21 cellular contexts compared by ENCODE assay signal in the genomic region with DNA sequence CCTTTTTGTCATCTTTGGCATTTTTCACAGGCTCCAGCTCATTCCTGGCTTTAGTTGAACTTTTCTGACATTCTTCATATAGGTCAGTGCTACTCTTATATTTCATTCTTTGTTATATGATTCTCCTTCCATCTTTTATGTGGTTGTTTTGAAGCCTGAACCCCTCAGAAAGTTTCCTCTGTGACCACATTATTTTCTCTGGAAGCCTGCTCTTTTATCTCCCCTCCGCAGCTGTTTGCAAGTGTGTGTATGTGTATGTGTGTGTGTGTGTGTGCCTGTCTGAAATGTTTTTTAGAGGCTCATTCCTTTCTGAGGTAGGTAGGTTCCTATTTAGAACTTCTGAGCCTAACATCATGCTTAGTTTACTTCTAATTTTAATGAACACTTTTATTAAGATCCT. TPM values are rescaled to one million over a fixed set of nuclear protein-coding genes. Genes with fewer than 3 reads are reported as not detected.
DNase-seq lines count a peak whose midpoint lies in the region; ATAC-seq, FAIRE-seq and TF ChIP-seq lines count a peak whose summit lies in the region.
"Had no signal": no experiment of that assay in that cellular context is flagged by ENCODE, and none has a peak within 500 bp of the region (broad histone marks: within the 10 kb centered on the region; RNA-seq: fewer than 3 reads in every experiment).

No MANE protein-coding gene starts in this region.

- H3K27me3 ChIP-seq in K562 (ENCODE audit: control insufficient read depth in 2 of 2, insufficient read depth in 2 of 2, low read length in 2 of 2): no peaks in the 10 kb centered on the region

- no TSS peak for BruUV-seq in K562 (replicated peaks; lab: Mats Ljungman, UMichigan)

- TF ChIP-seq EP300 in K562 (IDR thresholded peaks at IDR 0.05; ENCODE audit: low read length): no peak

- no peak overlapping the region for H3K4me2 ChIP-seq in K562 (ENCODE audit: insufficient read depth, low read length)

- H3K9ac ChIP-seq in K562 (ENCODE audit: insufficient read depth in 1 of 2, low read depth in 2 of 2, low read length in 2 of 2): no peak overlapping the region

- WGBS in K562 (ENCODE audit: insufficient coverage, low coverage, missing lambda C conversion rate): 0% methylated on average over 1 of the region's 1 CpG

- DNase-seq in NCI-H526 (lab: John Stamatoyannopoulos, UW): peak; percentile 15 to 22
- DNase-seq in NCI-H526 treated with DMSO at 0.1 percent for 48 hours (lab: John Stamatoyannopoulos, UW): no peak
- DNase-seq in K562 (ENCODE audit: extremely low read depth in 1 of 4, low spot score in 3 of 4): peak in 2 of 4 experiments; percentile 7 to 14
- peak; percentile 31 for DNase-seq in iris pigment epithelial cell (ENCODE audit: low read depth)
- DNase-seq in HCEC 1CT: no peak
- no peak for DNase-seq in coronary artery (ENCODE audit: low spot score)
- no peak for DNase-seq in nucleus accumbens (lab: John Stamatoyannopoulos, UW)
- no peak for DNase-seq in COLO668 (lab: John Stamatoyannopoulos, UW; ENCODE audit: unreplicated experiment)
- DNase-seq: 8988T, Calu3, DMS79 treated with DMSO at 0.1 percent for 48 hours, GDM1, NCI-H1092, NCI-H1694 treated with DMSO at 0.1 percent for 48 hours, NCI-H2171, SHP77 had no signal

- no peak for ATAC-seq in K562

- TF ChIP-seq CTCF in K562 (IDR thresholded peaks at IDR 0.05 in 2 of 3, conservative IDR thresholded peaks at IDR 0.05 in 1 of 3; ENCODE audit: insufficient read depth in 2 of 3, low read depth in 1 of 3, low read length in 3 of 3) (no peak), coronary artery (IDR thresholded peaks at IDR 0.05) (no peak)

- in situ Hi-C loops in K562 (cut with MboI): no loop called here

- 0 out of 2 replicates have a peak overlapping the region, but pooled peaks have one; percentile 16 for H2AFZ ChIP-seq in K562 (ENCODE audit: low read depth, low read length)

- CTCF ChIA-PET in K562 (lab: Yijun Ruan, JAX; ENCODE audit: low intra/inter-chr PET ratio): no interaction called here

- no peak overlapping the region for H3K27ac ChIP-seq in K562 (ENCODE audit: extremely low read depth, low read depth, low read length)
- no peak overlapping the region for H3K27ac ChIP-seq in coronary artery
- H3K27ac ChIP-seq: C4-2B had no signal

- no peaks in the 10 kb centered on the region; the same call in 1 of the 2 replicates for H3K9me3 ChIP-seq in K562 (replicated peaks; ENCODE audit: control insufficient read depth, insufficient read depth, low read depth, low read length)

- FAIRE-seq in K562 (lab: Jason Lieb, UNC): no peak
- FAIRE-seq: GM12892, RCC 7860 had no signal

- no peaks in the 10 kb centered on the region for H3K79me2 ChIP-seq in K562 (ENCODE audit: control insufficient read depth, insufficient read depth, low read length)

- no peak for TF ChIP-seq POLR2A in K562 (conservative IDR thresholded peaks at IDR 0.05)

- intact Hi-C loops in K562 (cut with micrococcal nuclease): no loop called here

- H3K4me1 ChIP-seq in K562 (replicated peaks in 1 of 2; ENCODE audit: control insufficient read depth in 2 of 2, insufficient read depth in 2 of 2, low read length in 2 of 2): no peaks in the 10 kb centered on the region

- no peaks in the 10 kb centered on the region for H3K9me1 ChIP-seq in K562 (ENCODE audit: control insufficient read depth, insufficient read depth, low read length)

- H4K20me1 ChIP-seq in K562 (replicated peaks; ENCODE audit: control insufficient read depth, insufficient read depth, low read length): no peaks in the 10 kb centered on the region

- no peaks in the 10 kb centered on the region for H3K36me3 ChIP-seq in K562 (ENCODE audit: control insufficient read depth, insufficient read depth, low read length)

- H3K4me3 ChIP-seq in K562: no peak overlapping the region
- H3K4me3 ChIP-seq in coronary artery: no peak overlapping the region

- TF ChIP-seq RAD21 in K562 (CRISPR knock-in tag; conservative IDR thresholded peaks at IDR 0.05 in 1 of 2, IDR thresholded peaks at IDR 0.05 in 1 of 2): no peak

- POLR2A ChIA-PET in K562 (lab: Yijun Ruan, JAX): no interaction called here

TF ChIP-seq in K562, 482 proteins besides CTCF, POLR2A, EP300 and RAD21 (continues in another document):
- TF ChIP-seq FOXA3 (CRISPR knock-in tag; conservative IDR thresholded peaks at IDR 0.05 in 1 of 2, IDR thresholded peaks at IDR 0.05 in 1 of 2) (no peak), LARP7 (IDR thresholded peaks at IDR 0.05) (no peak), SMARCA4 (IDR thresholded peaks at IDR 0.05) (peak; percentile 35; the same call in 1 of the 2 replicates), TAF9B (IDR thresholded peaks at IDR 0.05; ENCODE audit: partially characterized antibody) (no peak), MTA3 (IDR thresholded peaks at IDR 0.05; ENCODE audit: borderline replicate concordance) (no peak), MCM5 (IDR thresholded peaks at IDR 0.05; ENCODE audit: low read depth) (no peak), RBBP5 (IDR thresholded peaks at IDR 0.05; ENCODE audit: borderline replicate concordance, insufficient read depth, low read length, poor library complexity, severe bottlenecking) (no peak), FOXJ3 (CRISPR knock-in tag; IDR thresholded peaks at IDR 0.05) (no peak), NR2C2 (CRISPR knock-in tag; IDR thresholded peaks at IDR 0.05) (no peak), NR2C2 (tag; IDR thresholded peaks at IDR 0.05) (no peak), SAP30 (IDR thresholded peaks at IDR 0.05; ENCODE audit: borderline replicate concordance, insufficient read depth, low read depth, low read length, poor library complexity, severe bottlenecking) (no peak), SMAD3 (CRISPR knock-in tag; conservative IDR thresholded peaks at IDR 0.05) (no peak), HOXB6 (CRISPR knock-in tag; IDR thresholded peaks at IDR 0.05; ENCODE audit: borderline replicate concordance) (no peak), MTA2 (IDR thresholded peaks at IDR 0.05; ENCODE audit: low read depth) (peak; percentile 50; the same call in 1 of the 2 replicates), NFIC (IDR thresholded peaks at IDR 0.05) (no peak), CEBPG (CRISPR knock-in tag; IDR thresholded peaks at IDR 0.05) (no peak), CEBPG (tag; conservative IDR thresholded peaks at IDR 0.05 in 1 of 2, IDR thresholded peaks at IDR 0.05 in 1 of 2) (no peak), BRF1 (IDR thresholded peaks at IDR 0.05; ENCODE audit: borderline replicate concordance, extremely low read depth, insufficient read length) (no peak), SMC3 (conservative IDR thresholded peaks at IDR 0.05; ENCODE audit: insufficient read depth, low read depth, low read length) (no peak), PHF8 (IDR thresholded peaks at IDR 0.05; ENCODE audit: borderline replicate concordance, low read length) (no peak), CBFA2T3 (IDR thresholded peaks at IDR 0.05) (peak; percentile 57), NUFIP1 (IDR thresholded peaks at IDR 0.05; ENCODE audit: partially characterized antibody) (no peak), TAL1 (IDR thresholded peaks at IDR 0.05) (peak; percentile 61)
- TF ChIP-seq, protein P1, sequence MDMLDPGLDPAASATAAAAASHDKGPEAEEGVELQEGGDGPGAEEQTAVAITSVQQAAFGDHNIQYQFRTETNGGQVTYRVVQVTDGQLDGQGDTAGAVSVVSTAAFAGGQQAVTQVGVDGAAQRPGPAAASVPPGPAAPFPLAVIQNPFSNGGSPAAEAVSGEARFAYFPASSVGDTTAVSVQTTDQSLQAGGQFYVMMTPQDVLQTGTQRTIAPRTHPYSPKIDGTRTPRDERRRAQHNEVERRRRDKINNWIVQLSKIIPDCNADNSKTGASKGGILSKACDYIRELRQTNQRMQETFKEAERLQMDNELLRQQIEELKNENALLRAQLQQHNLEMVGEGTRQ (CRISPR knock-in tag; IDR thresholded peaks at IDR 0.05): no peak
- TF ChIP-seq, protein P2, sequence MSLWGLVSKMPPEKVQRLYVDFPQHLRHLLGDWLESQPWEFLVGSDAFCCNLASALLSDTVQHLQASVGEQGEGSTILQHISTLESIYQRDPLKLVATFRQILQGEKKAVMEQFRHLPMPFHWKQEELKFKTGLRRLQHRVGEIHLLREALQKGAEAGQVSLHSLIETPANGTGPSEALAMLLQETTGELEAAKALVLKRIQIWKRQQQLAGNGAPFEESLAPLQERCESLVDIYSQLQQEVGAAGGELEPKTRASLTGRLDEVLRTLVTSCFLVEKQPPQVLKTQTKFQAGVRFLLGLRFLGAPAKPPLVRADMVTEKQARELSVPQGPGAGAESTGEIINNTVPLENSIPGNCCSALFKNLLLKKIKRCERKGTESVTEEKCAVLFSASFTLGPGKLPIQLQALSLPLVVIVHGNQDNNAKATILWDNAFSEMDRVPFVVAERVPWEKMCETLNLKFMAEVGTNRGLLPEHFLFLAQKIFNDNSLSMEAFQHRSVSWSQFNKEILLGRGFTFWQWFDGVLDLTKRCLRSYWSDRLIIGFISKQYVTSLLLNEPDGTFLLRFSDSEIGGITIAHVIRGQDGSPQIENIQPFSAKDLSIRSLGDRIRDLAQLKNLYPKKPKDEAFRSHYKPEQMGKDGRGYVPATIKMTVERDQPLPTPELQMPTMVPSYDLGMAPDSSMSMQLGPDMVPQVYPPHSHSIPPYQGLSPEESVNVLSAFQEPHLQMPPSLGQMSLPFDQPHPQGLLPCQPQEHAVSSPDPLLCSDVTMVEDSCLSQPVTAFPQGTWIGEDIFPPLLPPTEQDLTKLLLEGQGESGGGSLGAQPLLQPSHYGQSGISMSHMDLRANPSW (CRISPR knock-in tag; IDR thresholded peaks at IDR 0.05): no peak

RNA-seq across cellular contexts. Expression of a gene that starts 47.6 kb away (rescaled TPM):
- not detected in 2 replicates for total RNA-seq in K562 (2011; cell fraction: chromatin; rRNA removed; ENCODE audit: low replicate concordance)
- total RNA-seq in K562 (2011; cell fraction: nucleolus; rRNA removed): not detected in 2 replicates
- total RNA-seq in K562 (2011; cell fraction: nucleoplasm; rRNA removed): not detected in 2 replicates
- total RNA-seq in K562 (2014; rRNA removed) (not detected in 2 replicates), K562 (2014; rRNA removed; fragmentation: Illumina TruSeq; extraction: Trizol) (not detected in 2 replicates), K562 (2015; rRNA removed; fragmentation: Illumina TruSeq; extraction: Trizol) (not detected in 2 replicates), K562 (2021) (not detected in 2 replicates)
- polyA plus RNA-seq in K562 (2011; rRNA removed) (not detected in 2 replicates), K562 (2014; fragmentation: Illumina TruSeq; extraction: Trizol) (not detected in 2 replicates), K562 (2014; fragmentation: Nextera tagmentation; extraction: Ambion mirVana) (not detected), K562 (2014; rRNA removed) (not detected in 2 replicates)
- polyA plus RNA-seq in K562 (2011; cell fraction: cytosol; rRNA removed): not detected in 2 replicates
- not detected in 2 replicates for polyA plus RNA-seq in K562 (2011; cell fraction: nucleus; rRNA removed)
- not detected in 2 replicates for polyA plus RNA-seq in K562 (2012)
- polyA minus RNA-seq in K562 (2011; rRNA and poly(A)+ RNA removed): not detected in 2 replicates
- not detected in 2 replicates for polyA minus RNA-seq in K562 (2011; cell fraction: cytosol; rRNA and poly(A)+ RNA removed)
- polyA minus RNA-seq in K562 (2011; cell fraction: nucleus; rRNA and poly(A)+ RNA removed): not detected in 2 replicates
- total RNA-seq: NCI-H460 had no signal
- polyA plus RNA-seq: IgD-negative memory B cell had no signal

Comparison
In these comparisons a context has a peak if more than half of its experiments do, and no peak if none do; other contexts are left out.
1. DNase-seq: peak in NCI-H526 (2 of 2) and iris pigment epithelial cell (single experiment); none in NCI-H526 treated with DMSO at 0.1 percent for 48 hours (single experiment), HCEC 1CT (single experiment), coronary artery (single experiment), nucleus accumbens (0 of 56) and COLO668 (single experiment).